Comparison of ENCODE assay signal across 9 cellular contexts in the genomic region with DNA sequence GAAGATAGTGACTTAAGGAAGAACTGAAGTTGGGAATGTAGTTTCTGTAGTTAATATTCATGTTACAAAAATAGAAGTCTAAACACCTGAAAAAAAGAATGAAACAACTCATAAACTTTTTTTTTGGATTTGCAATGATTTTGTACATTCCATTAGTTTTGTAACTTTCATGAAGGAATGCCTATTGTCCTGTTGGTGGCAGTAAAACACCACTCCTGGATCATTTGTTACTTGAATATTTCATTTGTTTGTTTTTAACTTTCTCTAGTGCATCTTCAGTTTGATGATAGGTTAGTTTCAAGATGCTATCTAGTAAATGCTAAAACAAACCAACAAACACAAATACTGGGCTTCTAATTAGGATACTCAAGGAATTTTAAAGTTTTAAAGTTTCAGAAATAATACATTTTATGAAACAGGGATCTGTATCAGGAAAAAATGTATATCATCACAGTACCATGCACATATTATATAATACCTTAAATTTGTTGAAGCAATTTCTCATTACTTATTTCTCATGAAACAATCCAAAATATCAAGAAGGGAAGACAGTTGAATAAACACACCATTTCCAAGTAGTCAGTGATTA.
A peak's percentile ranks its signal among the peaks of the same experiment; 100 is the strongest.
DNase-seq lines count a peak whose midpoint lies in the region; ATAC-seq, FAIRE-seq and TF ChIP-seq lines count a peak whose summit lies in the region.
"Had no signal": no experiment of that assay in that cellular context is flagged by ENCODE, and none has a peak within 500 bp of the region (broad histone marks: within the 10 kb centered on the region; RNA-seq: fewer than 3 reads in every experiment).

No MANE protein-coding gene starts in this region.

- no peaks in the 10 kb centered on the region for H3K27me3 Mint-ChIP-seq in CD4-positive, alpha-beta T cell
- H3K27me3 Mint-ChIP-seq: IgD-negative memory B cell had no signal

- H3K36me3 Mint-ChIP-seq in CD4-positive, alpha-beta T cell (ENCODE audit: low read depth), result no peaks in the 10 kb centered on the region

- no peak for TF ChIP-seq POLR2A in vagina (IDR thresholded peaks at IDR 0.05)

- no peak overlapping the region for H3K4me3 Mint-ChIP-seq in CD4-positive, alpha-beta T cell
- H3K4me3 Mint-ChIP-seq: IgD-negative memory B cell had no signal

- DNase-seq in CD4-positive, alpha-beta T cell, result no peak
- DNase-seq in HAP-1 (ENCODE audit: low spot score in 2 of 2) (peak; percentile 11 to 36), NCI-H69 (lab: John Stamatoyannopoulos, UW) (peak; percentile 73), bronchial epithelial cell (ENCODE audit: low read depth) (peak; percentile 44), left lung (no peak), vagina (ENCODE audit: extremely low spot score in 2 of 2) (no peak), NK-92 (lab: John Stamatoyannopoulos, UW; ENCODE audit: unreplicated experiment) (no peak)
- DNase-seq in activated T-cell treated with anti-CD3 and anti-CD28 coated beads, Interleukin-2, amount 50 U/mL, for 1 hour, result no peak

- H3K27ac ChIP-seq in CD4-positive, alpha-beta T cell (ENCODE audit: low read depth, low read length), result no peak overlapping the region
- H3K27ac ChIP-seq in left lung (no peak overlapping the region), vagina (no peak overlapping the region)

- no peaks in the 10 kb centered on the region for H3K9me3 Mint-ChIP-seq in CD4-positive, alpha-beta T cell
- H3K9me3 Mint-ChIP-seq: IgD-negative memory B cell had no signal

- POLR2A ChIA-PET in CD4-positive, alpha-beta T cell (lab: Charles Lee), result interaction anchor here (0.5 to 2.2 kb wide), 4 partner anchors 30 to 229 kb away, joined by 3 to 8 read pairs (median 5); a partner anchor contains a TSS

- H3K9me3 ChIP-seq in CD4-positive, alpha-beta T cell (ENCODE audit: control insufficient read depth, low read length), result no peaks in the 10 kb centered on the region
- no peaks in the 10 kb centered on the region for H3K9me3 ChIP-seq in HAP-1
- H3K9me3 ChIP-seq in left lung, result no peaks in the 10 kb centered on the region
- H3K9me3 ChIP-seq in vagina, result no peaks in the 10 kb centered on the region

- intact Hi-C loops in CD4-positive, alpha-beta T cell (cut with DNase I, micrococcal nuclease), result loop anchor here (1.0 to 5.0 kb wide), 6 partner anchors 213 to 547 kb away; no protein-coding TSS in a partner anchor
- intact Hi-C loops in left lung (cut with DNase I), result loop anchor here in 1 of 2 donors (5.0 kb wide), 1 partner anchor 212 kb away; no protein-coding TSS in a partner anchor
- intact Hi-C loops in vagina (cut with DNase I), result loop anchor here (10.0 kb wide), 1 partner anchor 215 kb away; no protein-coding TSS in a partner anchor

- FAIRE-seq in bronchial epithelial cell (lab: Jason Lieb, UNC), result no peak

- H3K36me3 ChIP-seq in HAP-1 (replicated peaks) (no peaks in the 10 kb centered on the region), bronchial epithelial cell (ENCODE audit: control insufficient read depth, insufficient read depth, low read length) (no peaks in the 10 kb centered on the region), left lung (no peaks in the 10 kb centered on the region), vagina (no peaks in the 10 kb centered on the region)

- H3K4me3 ChIP-seq in HAP-1 (no peak overlapping the region), bronchial epithelial cell (ENCODE audit: low read depth, low read length) (no peak overlapping the region), left lung (no peak overlapping the region), vagina (no peak overlapping the region)

- no peak overlapping the region for H3K27ac Mint-ChIP-seq in CD4-positive, alpha-beta T cell
- H3K27ac Mint-ChIP-seq: IgD-negative memory B cell had no signal

- H3K4me1 ChIP-seq in HAP-1, result no peaks in the 10 kb centered on the region
- no peaks in the 10 kb centered on the region for H3K4me1 ChIP-seq in left lung
- H3K4me1 ChIP-seq in vagina, result no peaks in the 10 kb centered on the region

- H3K4me1 Mint-ChIP-seq in CD4-positive, alpha-beta T cell (ENCODE audit: low read depth), result no peaks in the 10 kb centered on the region

- CTCF ChIA-PET in CD4-positive, alpha-beta T cell (lab: Charles Lee), result interaction anchor here (0.8 to 1.1 kb wide), 2 partner anchors 355 kb away, joined by 3 read pairs; no protein-coding TSS in a partner anchor

- in situ Hi-C loops in HAP-1 (cut with MboI; ENCODE audit: low sequenced_read_pairs), result loop anchor here (5.0 kb wide), 1 partner anchor 227 kb away; a partner anchor contains a TSS

- peak; percentile 84 for TF ChIP-seq CTCF in CD4-positive, alpha-beta T cell (IDR thresholded peaks at IDR 0.05)
- TF ChIP-seq CTCF in bronchial epithelial cell (IDR thresholded peaks at IDR 0.05; ENCODE audit: insufficient read depth, low read length, severe bottlenecking), result peak; percentile 60
- TF ChIP-seq CTCF in left lung (IDR thresholded peaks at IDR 0.05), result peak; percentile 68
- peak; percentile 47 to 60 (median 59) for TF ChIP-seq CTCF in vagina (IDR thresholded peaks at IDR 0.05)

- ATAC-seq in CD4-positive, alpha-beta T cell (ENCODE audit: poor library complexity), result peak; percentile 78
- ATAC-seq in left lung, result peak; percentile 88

- no peaks in the 10 kb centered on the region for H3K27me3 ChIP-seq in CD4-positive, alpha-beta T cell (ENCODE audit: control insufficient read depth, insufficient read depth, low read length)
- H3K27me3 ChIP-seq in HAP-1 (ENCODE audit: low read depth) (no peaks in the 10 kb centered on the region), bronchial epithelial cell (ENCODE audit: control insufficient read depth, insufficient read depth, low read length) (no peaks in the 10 kb centered on the region), left lung (no peaks in the 10 kb centered on the region), vagina (no peaks in the 10 kb centered on the region)

Comparison
In these comparisons a context has a peak if more than half of its experiments do, and no peak if none do; other contexts are left out.
1. DNase-seq: peak in HAP-1 (2 of 2), NCI-H69 (single experiment) and bronchial epithelial cell (single experiment); none in CD4-positive, alpha-beta T cell (0 of 10), left lung (0 of 2), vagina (0 of 2), activated T-cell treated with anti-CD3 and anti-CD28 coated beads, Interleukin-2, amount 50 U/mL, for 1 hour (single experiment) and NK-92 (single experiment).
2. Peak in every context shown above with its lines, with median percentiles within 50 percentile points of each other: CTCF ChIP-seq.